Comparison of ENCODE assay signal across 22 cellular contexts in genomic region chr5:54804086-54804485, GRCh38.
"Had no signal": no experiment of that assay in that cellular context is flagged by ENCODE, and none has a peak within 500 bp of the region (broad histone marks: within the 10 kb centered on the region; RNA-seq: fewer than 3 reads in every experiment).

No MANE protein-coding gene starts in this region.

- H3K27me3 ChIP-seq: brain microvascular endothelial cell, esophagus muscularis mucosa, left lung, tibial artery had no signal

- H3K36me3 Mint-ChIP-seq: activated naive CD8-positive, alpha-beta T cell treated with anti-CD3 and anti-CD28 coated beads, Interleukin-2, amount 10 ng/mL, durations not matched to agents 7 days and 5 days; mesothelial cell of epicardium had no signal

- H3K4me1 Mint-ChIP-seq: activated naive CD8-positive, alpha-beta T cell treated with anti-CD3 and anti-CD28 coated beads, Interleukin-2, amount 10 ng/mL, durations not matched to agents 7 days and 5 days; central memory CD8-positive, alpha-beta T cell; nephron progenitor cell had no signal

- DNase-seq: activated CD4-positive, alpha-beta T cell treated with anti-CD3 and anti-CD28 coated beads for 4 hours; activated naive CD4-positive, alpha-beta T cell; activated naive CD8-positive, alpha-beta T cell treated with anti-CD3 and anti-CD28 coated beads, Interleukin-2, amount 10 ng/mL, durations not matched to agents 7 days and 5 days; anterior cingulate cortex; brain microvascular endothelial cell; foreskin melanocyte; left lung; nephron progenitor cell; nucleus accumbens; retina; stimulated activated CD4-positive, alpha-beta T cell treated with anti-CD3 and anti-CD28 coated beads, Interleukin-12 subunit alpha, Interleukin-12 subunit beta, amount 100 ng/mL, for 4 hours; stimulated activated CD4-positive, alpha-beta T cell treated with anti-CD3 and anti-CD28 coated beads, Interleukin-1b, Interleukin-23, amount 100 ng/mL, for 48 hours; stimulated activated CD8-positive, alpha-beta memory T cell treated with anti-CD3 and anti-CD28 coated beads, Interleukin-4, amount 100 ng/mL, for 48 hours; stimulated activated naive CD4-positive, alpha-beta T cell; substantia nigra; T-helper 2 cell; tibial artery had no signal

- H3K27me3 Mint-ChIP-seq: activated naive CD8-positive, alpha-beta T cell treated with anti-CD3 and anti-CD28 coated beads, Interleukin-2, amount 10 ng/mL, durations not matched to agents 7 days and 5 days; central memory CD8-positive, alpha-beta T cell had no signal

- H3K4me3 ChIP-seq: coronary artery, esophagus muscularis mucosa, left lung, tibial artery had no signal

- H3K27ac Mint-ChIP-seq: activated naive CD8-positive, alpha-beta T cell treated with anti-CD3 and anti-CD28 coated beads, Interleukin-2, amount 10 ng/mL, durations not matched to agents 7 days and 5 days; WTC11 had no signal

- H3K9me3 ChIP-seq: esophagus muscularis mucosa, left lung, tibial artery had no signal

- H3K4me3 Mint-ChIP-seq: activated naive CD8-positive, alpha-beta T cell treated with anti-CD3 and anti-CD28 coated beads, Interleukin-2, amount 10 ng/mL, durations not matched to agents 7 days and 5 days; central memory CD8-positive, alpha-beta T cell; mesothelial cell of epicardium; nephron progenitor cell; WTC11 had no signal

- H3K9me3 Mint-ChIP-seq: central memory CD8-positive, alpha-beta T cell had no signal

- H3K27ac ChIP-seq: brain microvascular endothelial cell, coronary artery, left lung had no signal

- H3K36me3 ChIP-seq: brain microvascular endothelial cell, esophagus muscularis mucosa, left lung, tibial artery had no signal

- ATAC-seq: WTC11 had no signal

- H3K4me1 ChIP-seq: esophagus muscularis mucosa had no signal
